In genomic region chr4:150126880-150127236, GRCh38 we compare ENCODE assay signal across 1 cellular context.
TF ChIP-seq lines count a peak whose summit lies in the region.

No MANE protein-coding gene starts in this region.

TF ChIP-seq in GM12878, 131 proteins besides CTCF, POLR2A, EP300 and RAD21 (continued from another document and continues in another):
- TF ChIP-seq, protein P1, sequence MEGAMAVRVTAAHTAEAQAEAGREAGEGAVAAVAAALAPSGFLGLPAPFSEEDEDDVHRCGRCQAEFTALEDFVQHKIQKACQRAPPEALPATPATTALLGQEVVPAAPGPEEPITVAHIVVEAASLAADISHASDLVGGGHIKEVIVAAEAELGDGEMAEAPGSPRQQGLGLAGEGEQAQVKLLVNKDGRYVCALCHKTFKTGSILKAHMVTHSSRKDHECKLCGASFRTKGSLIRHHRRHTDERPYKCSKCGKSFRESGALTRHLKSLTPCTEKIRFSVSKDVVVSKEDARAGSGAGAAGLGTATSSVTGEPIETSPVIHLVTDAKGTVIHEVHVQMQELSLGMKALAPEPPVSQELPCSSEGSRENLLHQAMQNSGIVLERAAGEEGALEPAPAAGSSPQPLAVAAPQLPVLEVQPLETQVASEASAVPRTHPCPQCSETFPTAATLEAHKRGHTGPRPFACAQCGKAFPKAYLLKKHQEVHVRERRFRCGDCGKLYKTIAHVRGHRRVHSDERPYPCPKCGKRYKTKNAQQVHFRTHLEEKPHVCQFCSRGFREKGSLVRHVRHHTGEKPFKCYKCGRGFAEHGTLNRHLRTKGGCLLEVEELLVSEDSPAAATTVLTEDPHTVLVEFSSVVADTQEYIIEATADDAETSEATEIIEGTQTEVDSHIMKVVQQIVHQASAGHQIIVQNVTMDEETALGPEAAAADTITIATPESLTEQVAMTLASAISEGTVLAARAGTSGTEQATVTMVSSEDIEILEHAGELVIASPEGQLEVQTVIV (IDR thresholded peaks at IDR 0.05; ENCODE audit: borderline replicate concordance, partially characterized antibody) = no peak
- TF ChIP-seq POLR2AphosphoS5 (IDR thresholded peaks at IDR 0.05; ENCODE audit: low read length) (no peak), E2F8 (IDR thresholded peaks at IDR 0.05; ENCODE audit: low read depth, partially characterized antibody) (no peak), EZH2 (IDR thresholded peaks at IDR 0.05; ENCODE audit: borderline replicate concordance, control insufficient read depth, low read depth, low read length) (no peak), SKIL (IDR thresholded peaks at IDR 0.05; ENCODE audit: low read depth, poor library complexity, severe bottlenecking) (no peak), SP1 (IDR thresholded peaks at IDR 0.05; ENCODE audit: low read depth, low read length) (no peak), CHD1 (IDR thresholded peaks at IDR 0.05; ENCODE audit: low read depth, low read length) (no peak), SUPT20H (IDR thresholded peaks at IDR 0.05; ENCODE audit: borderline replicate concordance, control insufficient read depth, low read depth, low read length) (no peak), ATF2 (IDR thresholded peaks at IDR 0.05; ENCODE audit: low read length) (peak; percentile 76), GABPA (IDR thresholded peaks at IDR 0.05; ENCODE audit: low read depth) (no peak), ZNF592 (IDR thresholded peaks at IDR 0.05) (no peak), TCF7 (IDR thresholded peaks at IDR 0.05; ENCODE audit: borderline replicate concordance) (no peak), NR2C1 (IDR thresholded peaks at IDR 0.05) (no peak), ETV6 (conservative IDR thresholded peaks at IDR 0.05 in 1 of 2, IDR thresholded peaks at IDR 0.05 in 1 of 2; ENCODE audit: borderline replicate concordance in 1 of 2, low read depth in 1 of 2) (peak in 1 of 2 experiments; percentile 25; a peak in 1 of 4 replicates), MEF2A (IDR thresholded peaks at IDR 0.05; ENCODE audit: insufficient read depth, low read depth, low read length) (peak; percentile 81), RBBP5 (conservative IDR thresholded peaks at IDR 0.05) (no peak), ZNF384 (IDR thresholded peaks at IDR 0.05; ENCODE audit: borderline replicate concordance, low read depth, low read length) (no peak), ZNF274 (IDR thresholded peaks at IDR 0.05; ENCODE audit: insufficient read depth, insufficient read length) (no peak), SMC3 (IDR thresholded peaks at IDR 0.05; ENCODE audit: borderline replicate concordance, low read length) (no peak), TBL1XR1 (IDR thresholded peaks at IDR 0.05; ENCODE audit: low read depth, low read length) (no peak), FOXM1 (IDR thresholded peaks at IDR 0.05; ENCODE audit: low read depth, low read length) (peak; percentile 74; the same call in 1 of the 2 replicates), YY1 (IDR thresholded peaks at IDR 0.05; ENCODE audit: low read depth, low read length) (no peak), RFX5 (IDR thresholded peaks at IDR 0.05; ENCODE audit: low read depth, low read length) (no peak), JUNB (IDR thresholded peaks at IDR 0.05) (peak; percentile 80), RELB (IDR thresholded peaks at IDR 0.05; ENCODE audit: low read depth) (no peak), HSF1 (IDR thresholded peaks at IDR 0.05; ENCODE audit: low read depth, low read length) (no peak), KLF5 (IDR thresholded peaks at IDR 0.05; ENCODE audit: partially characterized antibody) (no peak), CREB1 (IDR thresholded peaks at IDR 0.05; ENCODE audit: low read depth) (peak; percentile 33; the same call in 1 of the 2 replicates)
- TF ChIP-seq, protein P2, sequence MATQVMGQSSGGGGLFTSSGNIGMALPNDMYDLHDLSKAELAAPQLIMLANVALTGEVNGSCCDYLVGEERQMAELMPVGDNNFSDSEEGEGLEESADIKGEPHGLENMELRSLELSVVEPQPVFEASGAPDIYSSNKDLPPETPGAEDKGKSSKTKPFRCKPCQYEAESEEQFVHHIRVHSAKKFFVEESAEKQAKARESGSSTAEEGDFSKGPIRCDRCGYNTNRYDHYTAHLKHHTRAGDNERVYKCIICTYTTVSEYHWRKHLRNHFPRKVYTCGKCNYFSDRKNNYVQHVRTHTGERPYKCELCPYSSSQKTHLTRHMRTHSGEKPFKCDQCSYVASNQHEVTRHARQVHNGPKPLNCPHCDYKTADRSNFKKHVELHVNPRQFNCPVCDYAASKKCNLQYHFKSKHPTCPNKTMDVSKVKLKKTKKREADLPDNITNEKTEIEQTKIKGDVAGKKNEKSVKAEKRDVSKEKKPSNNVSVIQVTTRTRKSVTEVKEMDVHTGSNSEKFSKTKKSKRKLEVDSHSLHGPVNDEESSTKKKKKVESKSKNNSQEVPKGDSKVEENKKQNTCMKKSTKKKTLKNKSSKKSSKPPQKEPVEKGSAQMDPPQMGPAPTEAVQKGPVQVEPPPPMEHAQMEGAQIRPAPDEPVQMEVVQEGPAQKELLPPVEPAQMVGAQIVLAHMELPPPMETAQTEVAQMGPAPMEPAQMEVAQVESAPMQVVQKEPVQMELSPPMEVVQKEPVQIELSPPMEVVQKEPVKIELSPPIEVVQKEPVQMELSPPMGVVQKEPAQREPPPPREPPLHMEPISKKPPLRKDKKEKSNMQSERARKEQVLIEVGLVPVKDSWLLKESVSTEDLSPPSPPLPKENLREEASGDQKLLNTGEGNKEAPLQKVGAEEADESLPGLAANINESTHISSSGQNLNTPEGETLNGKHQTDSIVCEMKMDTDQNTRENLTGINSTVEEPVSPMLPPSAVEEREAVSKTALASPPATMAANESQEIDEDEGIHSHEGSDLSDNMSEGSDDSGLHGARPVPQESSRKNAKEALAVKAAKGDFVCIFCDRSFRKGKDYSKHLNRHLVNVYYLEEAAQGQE (IDR thresholded peaks at IDR 0.05; ENCODE audit: low read depth, low read length) = no peak
- TF ChIP-seq, protein P3, sequence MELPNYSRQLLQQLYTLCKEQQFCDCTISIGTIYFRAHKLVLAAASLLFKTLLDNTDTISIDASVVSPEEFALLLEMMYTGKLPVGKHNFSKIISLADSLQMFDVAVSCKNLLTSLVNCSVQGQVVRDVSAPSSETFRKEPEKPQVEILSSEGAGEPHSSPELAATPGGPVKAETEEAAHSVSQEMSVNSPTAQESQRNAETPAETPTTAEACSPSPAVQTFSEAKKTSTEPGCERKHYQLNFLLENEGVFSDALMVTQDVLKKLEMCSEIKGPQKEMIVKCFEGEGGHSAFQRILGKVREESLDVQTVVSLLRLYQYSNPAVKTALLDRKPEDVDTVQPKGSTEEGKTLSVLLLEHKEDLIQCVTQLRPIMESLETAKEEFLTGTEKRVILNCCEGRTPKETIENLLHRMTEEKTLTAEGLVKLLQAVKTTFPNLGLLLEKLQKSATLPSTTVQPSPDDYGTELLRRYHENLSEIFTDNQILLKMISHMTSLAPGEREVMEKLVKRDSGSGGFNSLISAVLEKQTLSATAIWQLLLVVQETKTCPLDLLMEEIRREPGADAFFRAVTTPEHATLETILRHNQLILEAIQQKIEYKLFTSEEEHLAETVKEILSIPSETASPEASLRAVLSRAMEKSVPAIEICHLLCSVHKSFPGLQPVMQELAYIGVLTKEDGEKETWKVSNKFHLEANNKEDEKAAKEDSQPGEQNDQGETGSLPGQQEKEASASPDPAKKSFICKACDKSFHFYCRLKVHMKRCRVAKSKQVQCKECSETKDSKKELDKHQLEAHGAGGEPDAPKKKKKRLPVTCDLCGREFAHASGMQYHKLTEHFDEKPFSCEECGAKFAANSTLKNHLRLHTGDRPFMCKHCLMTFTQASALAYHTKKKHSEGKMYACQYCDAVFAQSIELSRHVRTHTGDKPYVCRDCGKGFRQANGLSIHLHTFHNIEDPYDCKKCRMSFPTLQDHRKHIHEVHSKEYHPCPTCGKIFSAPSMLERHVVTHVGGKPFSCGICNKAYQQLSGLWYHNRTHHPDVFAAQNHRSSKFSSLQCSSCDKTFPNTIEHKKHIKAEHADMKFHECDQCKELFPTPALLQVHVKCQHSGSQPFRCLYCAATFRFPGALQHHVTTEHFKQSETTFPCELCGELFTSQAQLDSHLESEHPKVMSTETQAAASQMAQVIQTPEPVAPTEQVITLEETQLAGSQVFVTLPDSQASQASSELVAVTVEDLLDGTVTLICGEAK (IDR thresholded peaks at IDR 0.05; ENCODE audit: borderline replicate concordance) = no peak
